ENCODE assay signal across 9 cellular contexts in genomic region chr1:150972417-150972940, GRCh38. TPM values are rescaled to one million over a fixed set of nuclear protein-coding genes. Genes with fewer than 3 reads are reported as not detected.
DNase-seq lines count a peak whose midpoint lies in the region; ATAC-seq and TF ChIP-seq lines count a peak whose summit lies in the region.
"Had no signal": no experiment of that assay in that cellular context is flagged by ENCODE, and none has a peak within 500 bp of the region (broad histone marks: within the 10 kb centered on the region; RNA-seq: fewer than 3 reads in every experiment).

No MANE protein-coding gene starts in this region.

- CTCF ChIA-PET in MCF 10A (lab: Yijun Ruan, JAX) = interaction anchor here (2.3 kb wide), 1 partner anchor 23 kb away, joined by 21 read pairs; no protein-coding TSS in a partner anchor

- H3K27me3 ChIP-seq in mucosa of rectum (ENCODE audit: control insufficient read depth in 2 of 2, insufficient read depth in 2 of 2, low read length in 2 of 2) (no peaks in the 10 kb centered on the region), vagina (no peaks in the 10 kb centered on the region)

- intact Hi-C loops in MCF 10A (cut with micrococcal nuclease) (loop anchor here (5.0 kb wide), 1 partner anchor 45 kb away; the partner anchor contains the start of gene SETDB1), vagina (cut with DNase I) (no loop called here)

- H3K27ac ChIP-seq in mucosa of rectum (ENCODE audit: low read depth in 2 of 2, low read length in 2 of 2) (peak overlapping the region; percentile 14 to 43), vagina (peak overlapping the region; percentile 96)

- no peaks in the 10 kb centered on the region for H3K9me3 Mint-ChIP-seq in stimulated activated naive CD8-positive, alpha-beta T cell treated with anti-CD3 and anti-CD28 coated beads, Interleukin-15, Interleukin-2, amounts not matched to agents 100 ng/mL and 50 ng/mL, for 24 hours
- H3K9me3 Mint-ChIP-seq in MCF 10A (ENCODE audit: unreplicated experiment) = no peaks in the 10 kb centered on the region

- H3K9me3 ChIP-seq in mucosa of rectum (ENCODE audit: control insufficient read depth in 2 of 2, low read length in 2 of 2) = no peaks in the 10 kb centered on the region
- H3K9me3 ChIP-seq in vagina = no peaks in the 10 kb centered on the region

- H3K4me1 ChIP-seq in mucosa of rectum (ENCODE audit: control insufficient read depth in 2 of 2, insufficient read depth in 2 of 2, low read length in 2 of 2) (peaks cover 42 to 45% of the 10 kb centered on the region in 2 donors), vagina (peaks cover 49% of the 10 kb centered on the region)

- TF ChIP-seq POLR2A in vagina (IDR thresholded peaks at IDR 0.05) = no peak

- H3K36me3 Mint-ChIP-seq in stimulated activated naive CD8-positive, alpha-beta T cell treated with anti-CD3 and anti-CD28 coated beads, Interleukin-15, Interleukin-2, amounts not matched to agents 100 ng/mL and 50 ng/mL, for 24 hours (ENCODE audit: low read depth) = peaks cover 34% of the 10 kb centered on the region
- H3K36me3 Mint-ChIP-seq in MCF 10A (ENCODE audit: insufficient read depth, unreplicated experiment) = peaks cover 24% of the 10 kb centered on the region

- DNase-seq in stimulated activated naive CD8-positive, alpha-beta T cell treated with anti-CD3 and anti-CD28 coated beads, Interleukin-15, Interleukin-2, amounts not matched to agents 100 U/mL and 50 U/mL, for 24 hours = no peak
- DNase-seq in MCF 10A (ENCODE audit: unreplicated experiment) = peak; percentile 34
- no peak for DNase-seq in vagina (ENCODE audit: extremely low spot score in 2 of 2)
- no peak for DNase-seq in islet precursor cell
- DNase-seq: stimulated activated CD4-positive, alpha-beta T cell treated with anti-CD3 and anti-CD28 coated beads, Interleukin-2, amount 100 ng/mL, for 48 hours had no signal

- POLR2A ChIA-PET in MCF 10A (lab: Yijun Ruan, JAX) = interaction anchor here (1.5 to 1.6 kb wide), 2 partner anchors 10 to 27 kb away, joined by 4 to 11 read pairs; partner anchors contain the start of gene ANXA9

- no peak for ATAC-seq in stimulated activated naive CD8-positive, alpha-beta T cell treated with anti-CD3 and anti-CD28 coated beads, Interleukin-15, Interleukin-2, amounts not matched to agents 100 U/mL and 50 U/mL, for 24 hours
- no peak for ATAC-seq in HG02610 (IDR thresholded peaks at IDR 0.05; ENCODE audit: unreplicated experiment)
- no peak for ATAC-seq in GM21717 (IDR thresholded peaks at IDR 0.05; ENCODE audit: unreplicated experiment)

- H3K4me3 ChIP-seq in mucosa of rectum (ENCODE audit: low read length in 2 of 2) = peak overlapping the region; percentile 88 to 93
- H3K4me3 ChIP-seq in vagina = peak overlapping the region; percentile 67 to 97

- H3K9ac ChIP-seq in mucosa of rectum (ENCODE audit: low read depth in 1 of 2, low read length in 2 of 2) = peak overlapping the region; percentile 47 to 87

- no TSS peak for BruUV-seq in MCF 10A (replicated peaks; lab: Mats Ljungman, UMichigan)

- peaks cover 16% of the 10 kb centered on the region in 2 donors for H3K36me3 ChIP-seq in mucosa of rectum (ENCODE audit: control insufficient read depth in 2 of 2, insufficient read depth in 2 of 2, low read length in 2 of 2)
- H3K36me3 ChIP-seq in vagina = peaks cover 0 to 14% of the 10 kb centered on the region in 2 donors

- peak overlapping the region; percentile 90 for H3K4me3 Mint-ChIP-seq in stimulated activated naive CD8-positive, alpha-beta T cell treated with anti-CD3 and anti-CD28 coated beads, Interleukin-15, Interleukin-2, amounts not matched to agents 100 ng/mL and 50 ng/mL, for 24 hours
- peak overlapping the region; percentile 85 for H3K4me3 Mint-ChIP-seq in MCF 10A (ENCODE audit: unreplicated experiment)

- H3K27ac Mint-ChIP-seq in stimulated activated naive CD8-positive, alpha-beta T cell treated with anti-CD3 and anti-CD28 coated beads, Interleukin-15, Interleukin-2, amounts not matched to agents 100 ng/mL and 50 ng/mL, for 24 hours = peak overlapping the region; percentile 89
- peak overlapping the region; percentile 96 for H3K27ac Mint-ChIP-seq in MCF 10A (ENCODE audit: low read depth, unreplicated experiment)

- TF ChIP-seq CTCF in MCF 10A (IDR thresholded peaks at IDR 0.05; ENCODE audit: unreplicated experiment) (no peak), vagina (IDR thresholded peaks at IDR 0.05) (no peak)

- H3K4me1 Mint-ChIP-seq in stimulated activated naive CD8-positive, alpha-beta T cell treated with anti-CD3 and anti-CD28 coated beads, Interleukin-15, Interleukin-2, amounts not matched to agents 100 ng/mL and 50 ng/mL, for 24 hours (ENCODE audit: low read depth) = peaks cover 60% of the 10 kb centered on the region
- H3K4me1 Mint-ChIP-seq in MCF 10A (ENCODE audit: insufficient read depth, unreplicated experiment) = peaks cover 48% of the 10 kb centered on the region

- H3K27me3 Mint-ChIP-seq in stimulated activated naive CD8-positive, alpha-beta T cell treated with anti-CD3 and anti-CD28 coated beads, Interleukin-15, Interleukin-2, amounts not matched to agents 100 ng/mL and 50 ng/mL, for 24 hours = no peaks in the 10 kb centered on the region
- H3K27me3 Mint-ChIP-seq in MCF 10A (ENCODE audit: insufficient read depth, unreplicated experiment) = no peaks in the 10 kb centered on the region

RNA-seq across cellular contexts. Expression of gene CERS2, which starts 2.2 kb away (rescaled TPM):
- total RNA-seq in MCF 10A (2022) (270 TPM in 2 replicates), vagina (86.4 TPM)

RNA-seq across cellular contexts. Expression of gene ANXA9, which starts 9.6 kb away (rescaled TPM):
- total RNA-seq in MCF 10A (2022) (0.37 and 0.61 TPM in 2 replicates), vagina (0.49 TPM)

RNA-seq across cellular contexts. Expression of gene MINDY1, which starts 34.2 kb away (rescaled TPM):
- total RNA-seq in MCF 10A (2022) = 8.9 and 10.4 TPM in 2 replicates
- total RNA-seq in vagina = 27.0 TPM

RNA-seq across cellular contexts. Expression of gene PRUNE1, which starts 35.8 kb away (rescaled TPM):
- total RNA-seq in MCF 10A (2022) (17.6 and 24.1 TPM in 2 replicates), vagina (25.5 TPM)

RNA-seq across cellular contexts. Expression of gene SETDB1, which starts 46.3 kb away (rescaled TPM):
- 67.4 and 69.4 TPM in 2 replicates for total RNA-seq in MCF 10A (2022)
- total RNA-seq in vagina = 51.1 TPM
